1 cellular context compared by ENCODE assay signal in genomic region chr20:59032023-59032712, GRCh38.
TF ChIP-seq lines count a peak whose summit lies in the region.

Gene ATP5F1E (minus strand): TSS chr20:59032335. CDS start chr20:59032251, 84 bp downstream.

TF ChIP-seq in HepG2, 621 proteins besides CTCF, POLR2A, EP300 and RAD21 (continued from another document and continues in another):
- peak; percentile 62; the same call in 1 of the 2 replicates for TF ChIP-seq REPIN1 (CRISPR knock-in tag; IDR thresholded peaks at IDR 0.05; ENCODE audit: borderline replicate concordance, low read depth)
- TF ChIP-seq WIZ (CRISPR knock-in tag; IDR thresholded peaks at IDR 0.05) = peak; percentile 97
- TF ChIP-seq THAP11 (CRISPR knock-in tag; IDR thresholded peaks at IDR 0.05) = peak; percentile 88
- 0 out of 2 replicates have a peak, but pooled peaks have one; percentile 29 for TF ChIP-seq FUBP1 (CRISPR knock-in tag; IDR thresholded peaks at IDR 0.05; ENCODE audit: borderline replicate concordance)
- 0 out of 2 replicates have a peak, but pooled peaks have one; percentile 12 for TF ChIP-seq ZFP1 (CRISPR knock-in tag; IDR thresholded peaks at IDR 0.05)
- TF ChIP-seq ZZZ3 (CRISPR knock-in tag; IDR thresholded peaks at IDR 0.05; ENCODE audit: borderline replicate concordance) = peak; percentile 20; the same call in 1 of the 2 replicates
- peak; percentile 98 for TF ChIP-seq SNAI1 (CRISPR knock-in tag; IDR thresholded peaks at IDR 0.05; ENCODE audit: borderline replicate concordance)
- peak; percentile 28; the same call in 1 of the 2 replicates for TF ChIP-seq ZFAT (CRISPR knock-in tag; conservative IDR thresholded peaks at IDR 0.05)
- TF ChIP-seq, protein P1, sequence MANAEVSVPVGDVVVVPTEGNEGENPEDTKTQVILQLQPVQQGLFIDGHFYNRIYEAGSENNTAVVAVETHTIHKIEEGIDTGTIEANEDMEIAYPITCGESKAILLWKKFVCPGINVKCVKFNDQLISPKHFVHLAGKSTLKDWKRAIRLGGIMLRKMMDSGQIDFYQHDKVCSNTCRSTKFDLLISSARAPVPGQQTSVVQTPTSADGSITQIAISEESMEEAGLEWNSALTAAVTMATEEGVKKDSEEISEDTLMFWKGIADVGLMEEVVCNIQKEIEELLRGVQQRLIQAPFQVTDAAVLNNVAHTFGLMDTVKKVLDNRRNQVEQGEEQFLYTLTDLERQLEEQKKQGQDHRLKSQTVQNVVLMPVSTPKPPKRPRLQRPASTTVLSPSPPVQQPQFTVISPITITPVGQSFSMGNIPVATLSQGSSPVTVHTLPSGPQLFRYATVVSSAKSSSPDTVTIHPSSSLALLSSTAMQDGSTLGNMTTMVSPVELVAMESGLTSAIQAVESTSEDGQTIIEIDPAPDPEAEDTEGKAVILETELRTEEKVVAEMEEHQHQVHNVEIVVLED (CRISPR knock-in tag; IDR thresholded peaks at IDR 0.05; ENCODE audit: borderline replicate concordance) = peak; percentile 79
- peak; percentile 81 for TF ChIP-seq REXO4 (CRISPR knock-in tag; IDR thresholded peaks at IDR 0.05; ENCODE audit: borderline replicate concordance)
- peak; percentile 93 for TF ChIP-seq ZNF280B (CRISPR knock-in tag; IDR thresholded peaks at IDR 0.05; ENCODE audit: borderline replicate concordance)
- peak; percentile 37 for TF ChIP-seq FOSL2 (CRISPR knock-in tag; IDR thresholded peaks at IDR 0.05)
- no peak for TF ChIP-seq MZF1 (CRISPR knock-in tag; IDR thresholded peaks at IDR 0.05; ENCODE audit: borderline replicate concordance)
- no peak for TF ChIP-seq ELK4 (CRISPR knock-in tag; IDR thresholded peaks at IDR 0.05; ENCODE audit: borderline replicate concordance)
- TF ChIP-seq ZNF225 (CRISPR knock-in tag; IDR thresholded peaks at IDR 0.05) = peak; percentile 98
- TF ChIP-seq, protein P2, sequence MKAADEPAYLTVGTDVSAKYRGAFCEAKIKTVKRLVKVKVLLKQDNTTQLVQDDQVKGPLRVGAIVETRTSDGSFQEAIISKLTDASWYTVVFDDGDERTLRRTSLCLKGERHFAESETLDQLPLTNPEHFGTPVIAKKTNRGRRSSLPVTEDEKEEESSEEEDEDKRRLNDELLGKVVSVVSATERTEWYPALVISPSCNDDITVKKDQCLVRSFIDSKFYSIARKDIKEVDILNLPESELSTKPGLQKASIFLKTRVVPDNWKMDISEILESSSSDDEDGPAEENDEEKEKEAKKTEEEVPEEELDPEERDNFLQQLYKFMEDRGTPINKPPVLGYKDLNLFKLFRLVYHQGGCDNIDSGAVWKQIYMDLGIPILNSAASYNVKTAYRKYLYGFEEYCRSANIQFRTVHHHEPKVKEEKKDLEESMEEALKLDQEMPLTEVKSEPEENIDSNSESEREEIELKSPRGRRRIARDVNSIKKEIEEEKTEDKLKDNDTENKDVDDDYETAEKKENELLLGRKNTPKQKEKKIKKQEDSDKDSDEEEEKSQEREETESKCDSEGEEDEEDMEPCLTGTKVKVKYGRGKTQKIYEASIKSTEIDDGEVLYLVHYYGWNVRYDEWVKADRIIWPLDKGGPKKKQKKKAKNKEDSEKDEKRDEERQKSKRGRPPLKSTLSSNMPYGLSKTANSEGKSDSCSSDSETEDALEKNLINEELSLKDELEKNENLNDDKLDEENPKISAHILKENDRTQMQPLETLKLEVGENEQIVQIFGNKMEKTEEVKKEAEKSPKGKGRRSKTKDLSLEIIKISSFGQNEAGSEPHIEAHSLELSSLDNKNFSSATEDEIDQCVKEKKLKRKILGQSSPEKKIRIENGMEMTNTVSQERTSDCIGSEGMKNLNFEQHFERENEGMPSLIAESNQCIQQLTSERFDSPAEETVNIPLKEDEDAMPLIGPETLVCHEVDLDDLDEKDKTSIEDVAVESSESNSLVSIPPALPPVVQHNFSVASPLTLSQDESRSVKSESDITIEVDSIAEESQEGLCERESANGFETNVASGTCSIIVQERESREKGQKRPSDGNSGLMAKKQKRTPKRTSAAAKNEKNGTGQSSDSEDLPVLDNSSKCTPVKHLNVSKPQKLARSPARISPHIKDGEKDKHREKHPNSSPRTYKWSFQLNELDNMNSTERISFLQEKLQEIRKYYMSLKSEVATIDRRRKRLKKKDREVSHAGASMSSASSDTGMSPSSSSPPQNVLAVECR (CRISPR knock-in tag; IDR thresholded peaks at IDR 0.05; ENCODE audit: borderline replicate concordance) = peak; percentile 95
- peak; percentile 94 for TF ChIP-seq ZSCAN20 (CRISPR knock-in tag; IDR thresholded peaks at IDR 0.05; ENCODE audit: borderline replicate concordance)
- peak; percentile 38; the same call in 1 of the 2 replicates for TF ChIP-seq TBP (CRISPR knock-in tag; IDR thresholded peaks at IDR 0.05)
- TF ChIP-seq, protein P3, sequence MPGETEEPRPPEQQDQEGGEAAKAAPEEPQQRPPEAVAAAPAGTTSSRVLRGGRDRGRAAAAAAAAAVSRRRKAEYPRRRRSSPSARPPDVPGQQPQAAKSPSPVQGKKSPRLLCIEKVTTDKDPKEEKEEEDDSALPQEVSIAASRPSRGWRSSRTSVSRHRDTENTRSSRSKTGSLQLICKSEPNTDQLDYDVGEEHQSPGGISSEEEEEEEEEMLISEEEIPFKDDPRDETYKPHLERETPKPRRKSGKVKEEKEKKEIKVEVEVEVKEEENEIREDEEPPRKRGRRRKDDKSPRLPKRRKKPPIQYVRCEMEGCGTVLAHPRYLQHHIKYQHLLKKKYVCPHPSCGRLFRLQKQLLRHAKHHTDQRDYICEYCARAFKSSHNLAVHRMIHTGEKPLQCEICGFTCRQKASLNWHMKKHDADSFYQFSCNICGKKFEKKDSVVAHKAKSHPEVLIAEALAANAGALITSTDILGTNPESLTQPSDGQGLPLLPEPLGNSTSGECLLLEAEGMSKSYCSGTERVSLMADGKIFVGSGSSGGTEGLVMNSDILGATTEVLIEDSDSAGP (CRISPR knock-in tag; IDR thresholded peaks at IDR 0.05; ENCODE audit: borderline replicate concordance) = peak; percentile 97
- peak; percentile 92 for TF ChIP-seq KLF15 (CRISPR knock-in tag; IDR thresholded peaks at IDR 0.05; ENCODE audit: borderline replicate concordance)
- TF ChIP-seq ZNF207 (IDR thresholded peaks at IDR 0.05; ENCODE audit: borderline replicate concordance) = no peak
- TF ChIP-seq HOMEZ (CRISPR knock-in tag; IDR thresholded peaks at IDR 0.05; ENCODE audit: low read depth) = no peak
- 0 out of 2 replicates have a peak, but pooled peaks have one; percentile 58 for TF ChIP-seq ZBTB34 (CRISPR knock-in tag; IDR thresholded peaks at IDR 0.05)
- TF ChIP-seq ZNF274 (CRISPR knock-in tag; IDR thresholded peaks at IDR 0.05) = peak; percentile 96
- peak; percentile 84 for TF ChIP-seq TEAD2 (CRISPR knock-in tag; IDR thresholded peaks at IDR 0.05)
- peak; percentile 84; the same call in 1 of the 2 replicates for TF ChIP-seq ZNF234 (CRISPR knock-in tag; conservative IDR thresholded peaks at IDR 0.05)
- TF ChIP-seq, protein P4, sequence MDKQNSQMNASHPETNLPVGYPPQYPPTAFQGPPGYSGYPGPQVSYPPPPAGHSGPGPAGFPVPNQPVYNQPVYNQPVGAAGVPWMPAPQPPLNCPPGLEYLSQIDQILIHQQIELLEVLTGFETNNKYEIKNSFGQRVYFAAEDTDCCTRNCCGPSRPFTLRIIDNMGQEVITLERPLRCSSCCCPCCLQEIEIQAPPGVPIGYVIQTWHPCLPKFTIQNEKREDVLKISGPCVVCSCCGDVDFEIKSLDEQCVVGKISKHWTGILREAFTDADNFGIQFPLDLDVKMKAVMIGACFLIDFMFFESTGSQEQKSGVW (CRISPR knock-in tag; IDR thresholded peaks at IDR 0.05; ENCODE audit: borderline replicate concordance) = peak; percentile 39; the same call in 1 of the 2 replicates
- peak; percentile 17; the same call in 1 of the 2 replicates for TF ChIP-seq ARNTL (CRISPR knock-in tag; IDR thresholded peaks at IDR 0.05)
